ENCODE assay signal across 10 cellular contexts in genomic region chr12:4540170-4540569, GRCh38. TPM values are rescaled to one million over a fixed set of nuclear protein-coding genes. Genes with fewer than 3 reads are reported as not detected.
DNase-seq lines count a peak whose midpoint lies in the region; TF ChIP-seq lines count a peak whose summit lies in the region.
"Had no signal": no experiment of that assay in that cellular context is flagged by ENCODE, and none has a peak within 500 bp of the region (broad histone marks: within the 10 kb centered on the region; RNA-seq: fewer than 3 reads in every experiment).

No MANE protein-coding gene starts in this region.

- peak overlapping the region; percentile 98 for H3K4me3 Mint-ChIP-seq in activated T-cell treated with anti-CD3 and anti-CD28 coated beads, Interleukin-2, amount 50 U/mL, for 24 hours
- peak overlapping the region; percentile 99 for H3K4me3 Mint-ChIP-seq in chondrocyte (ENCODE audit: unreplicated experiment)

- H3K27ac Mint-ChIP-seq in activated T-cell treated with anti-CD3 and anti-CD28 coated beads, Interleukin-2, amount 50 U/mL, for 24 hours, result peak overlapping the region; percentile 100
- H3K27ac Mint-ChIP-seq in chondrocyte (ENCODE audit: unreplicated experiment), result no peak overlapping the region

- no peak overlapping the region for H3K18ac ChIP-seq in neuronal stem cell (ENCODE audit: low read length)

- H4K20me1 ChIP-seq in OCI-LY3 (ENCODE audit: insufficient read depth, low read length), result no peaks in the 10 kb centered on the region

- no peak overlapping the region for H2AFZ ChIP-seq in OCI-LY3 (ENCODE audit: low read depth, low read length)
- no peak overlapping the region for H2AFZ ChIP-seq in neuronal stem cell (ENCODE audit: low read length)

- H3K4me3 ChIP-seq in OCI-LY3 (ENCODE audit: low read length), result peak overlapping the region; percentile 97
- peak overlapping the region; percentile 80 for H3K4me3 ChIP-seq in skeletal muscle satellite cell (ENCODE audit: low read length)
- H3K4me3 ChIP-seq in neuronal stem cell (ENCODE audit: low read length in 2 of 2), result peak overlapping the region in 1 of 2 donors; percentile 74

- no peak overlapping the region for H3K27ac ChIP-seq in OCI-LY3 (ENCODE audit: low read length)
- H3K27ac ChIP-seq in neuronal stem cell (replicated peaks; ENCODE audit: low read length), result no peak overlapping the region
- H3K27ac ChIP-seq: gastrocnemius medialis had no signal

- H3K4me2 ChIP-seq in OCI-LY3 (ENCODE audit: low read length), result peak overlapping the region; percentile 91
- peak overlapping the region; percentile 82 for H3K4me2 ChIP-seq in skeletal muscle satellite cell (ENCODE audit: low read length)
- H3K4me2 ChIP-seq in neuronal stem cell (ENCODE audit: insufficient read depth, low read length, poor library complexity, severe bottlenecking), result no peak overlapping the region

- H3K36me3 ChIP-seq in OCI-LY3 (replicated peaks; ENCODE audit: low read depth, low read length) (peaks cover 24% of the 10 kb centered on the region), skeletal muscle satellite cell (ENCODE audit: insufficient read depth, low read length) (peaks cover 3% of the 10 kb centered on the region), neuronal stem cell (replicated peaks in 1 of 2; ENCODE audit: control insufficient read depth in 2 of 2, insufficient read depth in 2 of 2, low read length in 2 of 2) (peaks cover 3 to 51% of the 10 kb centered on the region in 2 donors)
- H3K36me3 ChIP-seq: gastrocnemius medialis had no signal

- H3K27me3 Mint-ChIP-seq in activated T-cell treated with anti-CD3 and anti-CD28 coated beads, Interleukin-2, amount 50 U/mL, for 24 hours, result no peaks in the 10 kb centered on the region
- H3K27me3 Mint-ChIP-seq in chondrocyte (ENCODE audit: low read depth), result no peaks in the 10 kb centered on the region

- no peak overlapping the region for H2BK12ac ChIP-seq in neuronal stem cell (ENCODE audit: low read length)

- TF ChIP-seq CTCF in OCI-LY3 (IDR thresholded peaks at IDR 0.05; ENCODE audit: low read depth, low read length), result no peak
- no peak for TF ChIP-seq CTCF in chondrocyte (IDR thresholded peaks at IDR 0.05)

- no peak overlapping the region for H3K14ac ChIP-seq in neuronal stem cell (ENCODE audit: low read length)

- H3K36me3 Mint-ChIP-seq in activated T-cell treated with anti-CD3 and anti-CD28 coated beads, Interleukin-2, amount 50 U/mL, for 24 hours (ENCODE audit: low read depth), result peaks cover 62% of the 10 kb centered on the region
- no peaks in the 10 kb centered on the region for H3K36me3 Mint-ChIP-seq in chondrocyte (ENCODE audit: low read depth)

- H2BK120ac ChIP-seq in neuronal stem cell (ENCODE audit: low read depth, low read length), result no peak overlapping the region

- no peak overlapping the region for H3K4ac ChIP-seq in neuronal stem cell (ENCODE audit: low read length)

- no peak overlapping the region for H3K23ac ChIP-seq in neuronal stem cell (ENCODE audit: low read depth, low read length, poor library complexity)

- H2BK15ac ChIP-seq in neuronal stem cell (ENCODE audit: low read length), result no peak overlapping the region

- H3K79me2 ChIP-seq in OCI-LY3 (ENCODE audit: low read length), result peaks cover 57% of the 10 kb centered on the region

- H3K4me1 ChIP-seq in OCI-LY3 (ENCODE audit: low read length), result peaks cover 40% of the 10 kb centered on the region
- peaks cover 15% of the 10 kb centered on the region for H3K4me1 ChIP-seq in skeletal muscle satellite cell (ENCODE audit: control insufficient read depth, insufficient read depth, low read length)
- H3K4me1 ChIP-seq in neuronal stem cell (ENCODE audit: control insufficient read depth in 2 of 2, insufficient read depth in 1 of 2, low read depth in 1 of 2, low read length in 2 of 2), result peaks cover 4 to 17% of the 10 kb centered on the region in 2 donors

- no peak overlapping the region for H4K91ac ChIP-seq in neuronal stem cell (ENCODE audit: low read depth, low read length, poor library complexity)

- peaks cover 24% of the 10 kb centered on the region for H3K4me1 Mint-ChIP-seq in activated T-cell treated with anti-CD3 and anti-CD28 coated beads, Interleukin-2, amount 50 U/mL, for 24 hours (ENCODE audit: low read depth)
- H3K4me1 Mint-ChIP-seq in chondrocyte (ENCODE audit: low read depth), result peaks cover 34% of the 10 kb centered on the region

- peaks cover 2% of the 10 kb centered on the region for H3K79me1 ChIP-seq in neuronal stem cell (ENCODE audit: low read depth, low read length)

- no peak overlapping the region for H2BK5ac ChIP-seq in neuronal stem cell (ENCODE audit: low read length)

- no peak for DNase-seq in activated T-cell treated with anti-CD3 and anti-CD28 coated beads, Interleukin-2, amount 50 U/mL, for 24 hours
- DNase-seq in activated T-cell treated with anti-CD3 and anti-CD28 coated beads for 4 hours (no peak), chondrocyte (ENCODE audit: low spot score) (no peak), neuronal stem cell (ENCODE audit: low spot score) (no peak), DMS 273 treated with DMSO at 0.1 percent for 48 hours (lab: John Stamatoyannopoulos, UW) (no peak)
- no peak for DNase-seq in stimulated activated CD4-positive, alpha-beta T cell treated with anti-CD3 and anti-CD28 coated beads, Interleukin-4, amount 100 ng/mL, for 1 hour
- DNase-seq: gastrocnemius medialis; stimulated activated CD4-positive, alpha-beta T cell treated with anti-CD3 and anti-CD28 coated beads, Interleukin-2, amount 100 ng/mL, for 48 hours had no signal

- no peak overlapping the region for H2AK5ac ChIP-seq in neuronal stem cell (ENCODE audit: low read depth, low read length)

- H4K8ac ChIP-seq in neuronal stem cell (ENCODE audit: low read depth, low read length), result no peak overlapping the region

- H3K9ac ChIP-seq in OCI-LY3 (ENCODE audit: low read length), result peak overlapping the region; percentile 94
- H3K9ac ChIP-seq in skeletal muscle satellite cell (ENCODE audit: low read depth, low read length), result no peak overlapping the region
- no peak overlapping the region for H3K9ac ChIP-seq in neuronal stem cell (ENCODE audit: low read depth, low read length, poor library complexity)

- no peaks in the 10 kb centered on the region for H3K9me3 Mint-ChIP-seq in activated T-cell treated with anti-CD3 and anti-CD28 coated beads, Interleukin-2, amount 50 U/mL, for 24 hours
- no peaks in the 10 kb centered on the region for H3K9me3 Mint-ChIP-seq in chondrocyte (ENCODE audit: low read depth)

- H3K9me3 ChIP-seq in OCI-LY3 (ENCODE audit: insufficient read depth, low read length) (no peaks in the 10 kb centered on the region), skeletal muscle satellite cell (replicated peaks; ENCODE audit: low read length) (no peaks in the 10 kb centered on the region), neuronal stem cell (replicated peaks in 1 of 2; ENCODE audit: control insufficient read depth in 2 of 2, insufficient read depth in 1 of 2, low read depth in 1 of 2, low read length in 2 of 2) (no peaks in the 10 kb centered on the region)
- H3K9me3 ChIP-seq: gastrocnemius medialis had no signal

- no CpG with 5 or more reads among the region's 3 CpGs for WGBS in neuronal stem cell (ENCODE audit: extremely low coverage in 2 of 2, insufficient read length in 2 of 2, insufficient replicate concordance in 1 of 2), 2 donors

- H3K27me3 ChIP-seq in OCI-LY3 (ENCODE audit: low read depth, low read length) (no peaks in the 10 kb centered on the region), skeletal muscle satellite cell (ENCODE audit: control insufficient read depth, insufficient read depth, low read length) (no peaks in the 10 kb centered on the region), neuronal stem cell (ENCODE audit: control insufficient read depth in 3 of 3, insufficient read depth in 3 of 3, low read depth in 1 of 3, low read length in 3 of 3) (no peaks in the 10 kb centered on the region)
- H3K27me3 ChIP-seq: gastrocnemius medialis had no signal

RNA-seq across cellular contexts. Expression of gene RAD51AP1, which starts 1.5 kb away (rescaled TPM):
- 3.8 to 8.7 TPM (median 3.8 TPM) in 3 replicates for total RNA-seq in chondrocyte
- 18.5 and 19.7 TPM in 2 replicates for total RNA-seq in skeletal muscle satellite cell (2012; rRNA removed)
- 76.0 TPM for polyA plus RNA-seq in neuronal stem cell (2013, experiment 1 of 2)
- polyA plus RNA-seq in neuronal stem cell (2013, experiment 2 of 2), result 75.1 TPM

RNA-seq across cellular contexts. Expression of gene DYRK4, which starts 21.8 kb away (rescaled TPM):
- 37.9 to 48.6 TPM (median 38.7 TPM) in 3 replicates for total RNA-seq in chondrocyte
- total RNA-seq in skeletal muscle satellite cell (2012; rRNA removed), result 25.9 and 37.1 TPM in 2 replicates
- 28.3 TPM for polyA plus RNA-seq in neuronal stem cell (2013, experiment 1 of 2)
- polyA plus RNA-seq in neuronal stem cell (2013, experiment 2 of 2), result 24.1 TPM
